In genomic region chr1:155976913-155977606, GRCh38 we compare ENCODE assay signal across 8 cellular contexts. TPM values are rescaled to one million over a fixed set of nuclear protein-coding genes. Genes with fewer than 3 reads are reported as not detected.
DNase-seq lines count a peak whose midpoint lies in the region; ATAC-seq and TF ChIP-seq lines count a peak whose summit lies in the region.

No MANE protein-coding gene starts in this region.

- no peak for TF ChIP-seq CTCF in gastroesophageal sphincter (IDR thresholded peaks at IDR 0.05)

- H3K36me3 ChIP-seq in gastroesophageal sphincter (no peaks in the 10 kb centered on the region), skeletal muscle satellite cell (ENCODE audit: insufficient read depth, low read length) (peaks cover 9% of the 10 kb centered on the region)

- TF ChIP-seq POLR2A in gastroesophageal sphincter (IDR thresholded peaks at IDR 0.05): no peak

- WGBS in gastroesophageal sphincter (ENCODE audit: low coverage in 1 of 2), 2 donors: 0% methylated on average over 2 to 3 of the region's 4 CpGs

- peak overlapping the region; percentile 96 for H3K4me3 Mint-ChIP-seq in activated CD4-positive, alpha-beta memory T cell treated with anti-CD3 and anti-CD28 coated beads for 36 hours

- POLR2A ChIA-PET in activated CD4-positive, alpha-beta memory T cell treated with anti-CD3 and anti-CD28 coated beads for 36 hours (lab: Charles Lee): interaction anchor here (0.7 to 5.1 kb wide), 12 partner anchors 8 to 314 kb away, joined by 3 to 44 read pairs (median 6); partner anchors contain the start of genes KHDC4, SMG5, SSR2 and SYT11

- H3K9ac ChIP-seq in skeletal muscle satellite cell (ENCODE audit: low read depth, low read length): peak overlapping the region; percentile 92

- peak overlapping the region; percentile 96 for H3K27ac Mint-ChIP-seq in activated CD4-positive, alpha-beta memory T cell treated with anti-CD3 and anti-CD28 coated beads for 36 hours

- peak overlapping the region; percentile 93 to 99 (median 96) for H3K27ac ChIP-seq in gastroesophageal sphincter

- H3K4me3 ChIP-seq in gastroesophageal sphincter: peak overlapping the region; percentile 73 to 92
- H3K4me3 ChIP-seq in skeletal muscle satellite cell (ENCODE audit: low read length): peak overlapping the region; percentile 88

- intact Hi-C loops in activated CD4-positive, alpha-beta memory T cell treated with anti-CD3 and anti-CD28 coated beads for 36 hours (cut with micrococcal nuclease): loop anchor here (1.0 to 2.0 kb wide), 4 partner anchors 31 to 116 kb away; partner anchors contain the start of genes KHDC4 and LAMTOR2

- H3K9me3 ChIP-seq in gastroesophageal sphincter (no peaks in the 10 kb centered on the region), skeletal muscle satellite cell (replicated peaks; ENCODE audit: low read length) (no peaks in the 10 kb centered on the region)

- H3K4me1 Mint-ChIP-seq in activated CD4-positive, alpha-beta memory T cell treated with anti-CD3 and anti-CD28 coated beads for 36 hours (ENCODE audit: low read depth): peaks cover 69% of the 10 kb centered on the region

- H3K27me3 ChIP-seq in gastroesophageal sphincter: no peaks in the 10 kb centered on the region
- no peaks in the 10 kb centered on the region for H3K27me3 ChIP-seq in skeletal muscle satellite cell (ENCODE audit: control insufficient read depth, insufficient read depth, low read length)

- no peak for ATAC-seq in gastroesophageal sphincter

- H3K4me2 ChIP-seq in skeletal muscle satellite cell (ENCODE audit: low read length): peak overlapping the region; percentile 99

- no peak for TF ChIP-seq EP300 in gastroesophageal sphincter (IDR thresholded peaks at IDR 0.05)

- DNase-seq in activated CD8-positive, alpha-beta memory T cell treated with anti-CD3 and anti-CD28 coated beads for 24 hours: peak; percentile 70
- DNase-seq in activated CD8-positive, alpha-beta memory T cell treated with anti-CD3 and anti-CD28 coated beads, Interleukin-2, amount 50 U/mL, for 48 hours: no peak
- peak; percentile 46 for DNase-seq in activated CD4-positive, alpha-beta memory T cell treated with anti-CD3 and anti-CD28 coated beads for 36 hours
- DNase-seq in AML-193 (lab: John Stamatoyannopoulos, UW) (no peak), NCI-H524 (lab: John Stamatoyannopoulos, UW) (no peak), medulla oblongata (ENCODE audit: extremely low spot score) (no peak)

- peaks cover 18 to 88% (median 63%) of the 10 kb centered on the region in 3 donors for H3K4me1 ChIP-seq in gastroesophageal sphincter
- H3K4me1 ChIP-seq in skeletal muscle satellite cell (ENCODE audit: control insufficient read depth, insufficient read depth, low read length): peaks cover 80% of the 10 kb centered on the region

- H3K27me3 Mint-ChIP-seq in activated CD4-positive, alpha-beta memory T cell treated with anti-CD3 and anti-CD28 coated beads for 36 hours: no peaks in the 10 kb centered on the region

- H3K9me3 Mint-ChIP-seq in activated CD4-positive, alpha-beta memory T cell treated with anti-CD3 and anti-CD28 coated beads for 36 hours: no peaks in the 10 kb centered on the region

- CTCF ChIA-PET in activated CD4-positive, alpha-beta memory T cell treated with anti-CD3 and anti-CD28 coated beads for 36 hours (lab: Charles Lee): interaction anchor here (0.7 to 9.3 kb wide), 9 partner anchors 9 to 89 kb away, joined by 3 to 77 read pairs (median 7); partner anchors contain the start of gene KHDC4

- peaks cover 35% of the 10 kb centered on the region for H3K36me3 Mint-ChIP-seq in activated CD4-positive, alpha-beta memory T cell treated with anti-CD3 and anti-CD28 coated beads for 36 hours

RNA-seq across cellular contexts. Expression of gene ARHGEF2, which starts 1.3 kb away (rescaled TPM):
- 100 to 1,000 TPM; 165 to 174 TPM for total RNA-seq in activated CD4-positive, alpha-beta memory T cell treated with anti-CD3 and anti-CD28 coated beads for 36 hours
- total RNA-seq in gastroesophageal sphincter: 10 to 100 TPM; 69.7 to 94.0 (median 82.6) TPM
- 105 and 107 TPM in 2 replicates for total RNA-seq in skeletal muscle satellite cell (2012; rRNA removed)

RNA-seq across cellular contexts. Expression of gene RXFP4, which starts 35.6 kb away (rescaled TPM):
- not detected for total RNA-seq in activated CD4-positive, alpha-beta memory T cell treated with anti-CD3 and anti-CD28 coated beads for 36 hours
- under 1 TPM in 1 of 4 donors, not detected in 3; 0.27 TPM for total RNA-seq in gastroesophageal sphincter
- total RNA-seq in skeletal muscle satellite cell (2012; rRNA removed): 0.44 TPM in 1 of 2 replicates, not detected in the other

RNA-seq across cellular contexts. Expression of gene KHDC4, which starts 42.8 kb away (rescaled TPM):
- total RNA-seq in activated CD4-positive, alpha-beta memory T cell treated with anti-CD3 and anti-CD28 coated beads for 36 hours: 10 to 100 TPM; 66.1 to 70.2 TPM
- total RNA-seq in gastroesophageal sphincter: 10 to 100 TPM; 20.4 to 57.4 (median 34.6) TPM
- total RNA-seq in skeletal muscle satellite cell (2012; rRNA removed): 21.4 and 24.1 TPM in 2 replicates

RNA-seq across cellular contexts. Expression of gene SSR2, which starts 43.7 kb away (rescaled TPM):
- total RNA-seq in activated CD4-positive, alpha-beta memory T cell treated with anti-CD3 and anti-CD28 coated beads for 36 hours: 100 to 1,000 TPM; 171 to 175 TPM
- 100 to 1,000 TPM; 103 to 157 (median 146) TPM for total RNA-seq in gastroesophageal sphincter
- total RNA-seq in skeletal muscle satellite cell (2012; rRNA removed): 538 and 640 TPM in 2 replicates

Comparison
In these comparisons a context has a peak if more than half of its experiments do, and no peak if none do; other contexts are left out.
1. DNase-seq: peak in activated CD8-positive, alpha-beta memory T cell treated with anti-CD3 and anti-CD28 coated beads for 24 hours (single experiment) and activated CD4-positive, alpha-beta memory T cell treated with anti-CD3 and anti-CD28 coated beads for 36 hours (single experiment); none in activated CD8-positive, alpha-beta memory T cell treated with anti-CD3 and anti-CD28 coated beads, Interleukin-2, amount 50 U/mL, for 48 hours (single experiment), AML-193 (0 of 2), NCI-H524 (0 of 2) and medulla oblongata (single experiment).